In genomic region chr22:27327497-27327896, GRCh38 we compare ENCODE assay signal across 21 cellular contexts.
DNase-seq lines count a peak whose midpoint lies in the region; ATAC-seq, FAIRE-seq and TF ChIP-seq lines count a peak whose summit lies in the region.
"Had no signal": no experiment of that assay in that cellular context is flagged by ENCODE, and none has a peak within 500 bp of the region (broad histone marks: within the 10 kb centered on the region; RNA-seq: fewer than 3 reads in every experiment).

No MANE protein-coding gene starts in this region.

- TF ChIP-seq POLR2A in H1 (IDR thresholded peaks at IDR 0.05; ENCODE audit: control extremely low read depth in 1 of 2, low read depth in 2 of 2, low read length in 2 of 2): no peak

- POLR2A ChIA-PET in WTC11 (lab: Charles Lee) (no interaction called here), H1 (lab: Charles Lee; ENCODE audit: partially characterized antibody) (no interaction called here)

- H3K4me3 ChIP-seq in H1 (ENCODE audit: extremely low read depth in 1 of 4, insufficient read depth in 2 of 4, low read depth in 3 of 4, low read length in 4 of 4) (no peak overlapping the region), neuronal stem cell (ENCODE audit: low read length in 2 of 2) (no peak overlapping the region), hepatocyte (no peak overlapping the region)
- H3K4me3 ChIP-seq: A549 had no signal

- no peaks in the 10 kb centered on the region for H3K79me2 ChIP-seq in H1 (ENCODE audit: control insufficient read depth in 1 of 2, insufficient read depth in 2 of 2, low read length in 2 of 2)
- H3K79me2 ChIP-seq in hepatocyte: no peaks in the 10 kb centered on the region

- ATAC-seq in WTC11 (no peak), GM21737 (IDR thresholded peaks at IDR 0.05; ENCODE audit: unreplicated experiment) (no peak), HG02885 (IDR thresholded peaks at IDR 0.05; ENCODE audit: poor library complexity, unreplicated experiment) (no peak)
- ATAC-seq: A549; CD8-positive, alpha-beta T cell; HCT116; HepG2 had no signal

- no peak overlapping the region for H4K91ac ChIP-seq in H1 (replicated peaks; ENCODE audit: insufficient read length, low read length)
- H4K91ac ChIP-seq in neuronal stem cell (ENCODE audit: low read depth, low read length, poor library complexity): no peak overlapping the region

- no peak overlapping the region for H3K14ac ChIP-seq in H1 (ENCODE audit: insufficient read length)
- H3K14ac ChIP-seq in neuronal stem cell (ENCODE audit: low read length): no peak overlapping the region

- peaks cover 0 to 2% (median 0%) of the 10 kb centered on the region in 4 experiments; a peak in 1 of 7 replicates for H3K27me3 ChIP-seq in H1 (replicated peaks in 1 of 4; ENCODE audit: control insufficient read depth in 3 of 4, extremely low read depth in 1 of 4, insufficient read depth in 3 of 4, low read length in 3 of 4)
- H3K27me3 ChIP-seq in neuronal stem cell (ENCODE audit: control insufficient read depth in 3 of 3, insufficient read depth in 3 of 3, low read depth in 1 of 3, low read length in 3 of 3): no peaks in the 10 kb centered on the region
- peaks cover 15% of the 10 kb centered on the region for H3K27me3 ChIP-seq in hepatocyte
- H3K27me3 ChIP-seq: BE2C had no signal

- H3K9ac ChIP-seq in H1 (replicated peaks in 1 of 4; ENCODE audit: extremely low read depth in 1 of 4, low read depth in 3 of 4, low read length in 3 of 4) (no peak overlapping the region), neuronal stem cell (ENCODE audit: low read depth, low read length, poor library complexity) (no peak overlapping the region)

- H2BK120ac ChIP-seq in H1 (replicated peaks; ENCODE audit: low read depth, low read length): no peak overlapping the region
- H2BK120ac ChIP-seq in neuronal stem cell (ENCODE audit: low read depth, low read length): no peak overlapping the region

- H3K4me1 Mint-ChIP-seq in WTC11: peaks cover 41% of the 10 kb centered on the region

- no peak overlapping the region for H2BK5ac ChIP-seq in H1 (ENCODE audit: low read depth, low read length)
- no peak overlapping the region for H2BK5ac ChIP-seq in neuronal stem cell (ENCODE audit: low read length)

- H4K20me1 ChIP-seq in H1 (replicated peaks in 1 of 2; ENCODE audit: control insufficient read depth in 1 of 2, insufficient read depth in 2 of 2, low read length in 2 of 2) (no peaks in the 10 kb centered on the region), hepatocyte (ENCODE audit: insufficient read depth, poor library complexity, severe bottlenecking) (no peaks in the 10 kb centered on the region)

- no peak for FAIRE-seq in H1 (lab: Jason Lieb, UNC)
- FAIRE-seq: A549, D721Med, GM12892, GM19239, HepG2, HTR-8/SVneo had no signal

- no peak overlapping the region for H3K56ac ChIP-seq in H1 (replicated peaks; ENCODE audit: insufficient read length, low read depth, low read length)

- H2AK5ac ChIP-seq in H1 (ENCODE audit: low read depth, low read length) (no peak overlapping the region), neuronal stem cell (ENCODE audit: low read depth, low read length) (peak overlapping the region; percentile 53)

- H3K18ac ChIP-seq in H1 (ENCODE audit: extremely low read depth, low read length) (no peak overlapping the region), neuronal stem cell (ENCODE audit: low read length) (no peak overlapping the region)

- TF ChIP-seq CTCF in WTC11 (IDR thresholded peaks at IDR 0.05): no peak
- TF ChIP-seq CTCF in H1 (IDR thresholded peaks at IDR 0.05; ENCODE audit: control extremely low read depth in 1 of 3, insufficient read depth in 1 of 3, low read depth in 1 of 3, low read length in 3 of 3): no peak
- TF ChIP-seq CTCF in hepatocyte (IDR thresholded peaks at IDR 0.05; ENCODE audit: poor library complexity): no peak

- H2BK15ac ChIP-seq in H1 (ENCODE audit: low read length) (no peak overlapping the region), neuronal stem cell (ENCODE audit: low read length) (peak overlapping the region; percentile 68)

- peaks cover 6% of the 10 kb centered on the region for H3K9me3 Mint-ChIP-seq in WTC11
- H3K9me3 Mint-ChIP-seq: CD8-positive, alpha-beta T cell had no signal

- H3K4me2 ChIP-seq in H1 (ENCODE audit: insufficient read depth in 1 of 2, low read depth in 2 of 2, low read length in 2 of 2): no peak overlapping the region
- H3K4me2 ChIP-seq in neuronal stem cell (ENCODE audit: insufficient read depth, low read length, poor library complexity, severe bottlenecking): no peak overlapping the region
- H3K4me2 ChIP-seq in hepatocyte: no peak overlapping the region
- H3K4me2 ChIP-seq: A549 had no signal

- no peak overlapping the region for H2AFZ ChIP-seq in H1 (ENCODE audit: low read length)
- no peak overlapping the region for H2AFZ ChIP-seq in neuronal stem cell (ENCODE audit: low read length)
- no peak overlapping the region for H2AFZ ChIP-seq in hepatocyte

- H3K27me3 Mint-ChIP-seq in WTC11 (ENCODE audit: low read depth): peaks cover 2% of the 10 kb centered on the region; the same call in 1 of the 2 replicates

- no peak for TF ChIP-seq RAD21 in H1 (IDR thresholded peaks at IDR 0.05 in 1 of 2, conservative IDR thresholded peaks at IDR 0.05 in 1 of 2; ENCODE audit: low read depth in 2 of 2, low read length in 2 of 2)

- no peak overlapping the region for H3K27ac Mint-ChIP-seq in WTC11
- H3K27ac Mint-ChIP-seq: CD14-positive monocyte; CD8-positive, alpha-beta T cell had no signal

- H3K23ac ChIP-seq in H1 (ENCODE audit: insufficient read length) (no peak overlapping the region), neuronal stem cell (ENCODE audit: low read depth, low read length, poor library complexity) (no peak overlapping the region)

- no peak overlapping the region for H2BK20ac ChIP-seq in H1 (ENCODE audit: low read length)

- no peak overlapping the region for H3K4me3 Mint-ChIP-seq in WTC11
- H3K4me3 Mint-ChIP-seq: CD14-positive monocyte; CD8-positive, alpha-beta T cell had no signal

- 82% methylated on average over 4 of the region's 4 CpGs; no CpG with 5 or more reads in 1 of the 2 experiments for WGBS in H1 (ENCODE audit: extremely low coverage in 1 of 2, insufficient coverage in 1 of 2, insufficient read length in 1 of 2, insufficient replicate concordance in 2 of 2, low coverage in 1 of 2, low lambda C conversion rate in 2 of 2, missing lambda C conversion rate in 1 of 2), 2 experiments
- WGBS in neuronal stem cell (ENCODE audit: extremely low coverage in 2 of 2, insufficient read length in 2 of 2, insufficient replicate concordance in 1 of 2), 2 donors: no CpG with 5 or more reads among the region's 4 CpGs
- 88% methylated on average over 4 of the region's 4 CpGs for WGBS in hepatocyte (ENCODE audit: low lambda C conversion rate, missing lambda C conversion rate)

- DNase-seq in WTC11 (ENCODE audit: low spot score) (no peak), H1 (ENCODE audit: low read depth in 1 of 2, low spot score in 2 of 2) (peak in 1 of 2 experiments; percentile 29), neuronal stem cell (ENCODE audit: low spot score) (no peak), hepatocyte (ENCODE audit: low spot score) (no peak)
- DNase-seq: BE2C; CD8-positive, alpha-beta T cell; COR-L47; DMS153; DMS79 treated with DMSO at 0.1 percent for 48 hours; EL; GDM1 had no signal

- no peak overlapping the region for H3K4ac ChIP-seq in H1 (replicated peaks; ENCODE audit: insufficient read length, low read depth, low read length)
- no peak overlapping the region for H3K4ac ChIP-seq in neuronal stem cell (ENCODE audit: low read length)

- peaks cover 2 to 14% (median 4%) of the 10 kb centered on the region in 4 experiments; a peak in 4 of 7 replicates for H3K4me1 ChIP-seq in H1 (replicated peaks in 1 of 4; ENCODE audit: control insufficient read depth in 3 of 4, insufficient read depth in 4 of 4, low read length in 3 of 4)
- peaks cover 9 to 16% of the 10 kb centered on the region in 2 donors for H3K4me1 ChIP-seq in neuronal stem cell (ENCODE audit: control insufficient read depth in 2 of 2, insufficient read depth in 1 of 2, low read depth in 1 of 2, low read length in 2 of 2)
- H3K4me1 ChIP-seq in hepatocyte (ENCODE audit: insufficient read depth): no peaks in the 10 kb centered on the region
- H3K4me1 ChIP-seq: BE2C had no signal

- H4K5ac ChIP-seq in H1 (ENCODE audit: insufficient read length, low read depth, low read length): no peak overlapping the region

- H3K36me3 ChIP-seq in H1 (ENCODE audit: control insufficient read depth in 2 of 4, insufficient read depth in 4 of 4, low read length in 3 of 4): no peaks in the 10 kb centered on the region
- no peaks in the 10 kb centered on the region for H3K36me3 ChIP-seq in neuronal stem cell (replicated peaks in 1 of 2; ENCODE audit: control insufficient read depth in 2 of 2, insufficient read depth in 2 of 2, low read length in 2 of 2)
- no peaks in the 10 kb centered on the region for H3K36me3 ChIP-seq in hepatocyte (replicated peaks; ENCODE audit: insufficient read depth, low read depth)
- H3K36me3 ChIP-seq: BE2C had no signal

- H3K9me3 ChIP-seq in H1 (ENCODE audit: insufficient read depth in 2 of 2, low read depth in 1 of 2, low read length in 1 of 2) (no peaks in the 10 kb centered on the region), neuronal stem cell (replicated peaks in 1 of 2; ENCODE audit: control insufficient read depth in 2 of 2, insufficient read depth in 1 of 2, low read depth in 1 of 2, low read length in 2 of 2) (peaks cover 0 to under 1% of the 10 kb centered on the region in 2 donors), hepatocyte (ENCODE audit: low read depth) (no peaks in the 10 kb centered on the region)
- H3K9me3 ChIP-seq: A549, BE2C had no signal

- CTCF ChIA-PET in WTC11 (lab: Charles Lee) (no interaction called here), H1 (lab: Charles Lee; ENCODE audit: partially characterized antibody) (interaction anchor here (0.7 to 1.0 kb wide), 2 partner anchors 9 to 551 kb away, joined by 3 read pairs; no protein-coding TSS in a partner anchor)

- H3K36me3 Mint-ChIP-seq in WTC11: no peaks in the 10 kb centered on the region
- H3K36me3 Mint-ChIP-seq: CD14-positive monocyte; CD8-positive, alpha-beta T cell had no signal

- TF ChIP-seq EP300 in H1 (IDR thresholded peaks at IDR 0.05; ENCODE audit: borderline replicate concordance in 1 of 2, low read depth in 2 of 2, low read length in 2 of 2): no peak

- no peaks in the 10 kb centered on the region for H3K9me2 ChIP-seq in hepatocyte (replicated peaks; ENCODE audit: insufficient read depth)

- H3K23me2 ChIP-seq in H1 (ENCODE audit: low read depth, low read length): peaks cover 6% of the 10 kb centered on the region; the same call in 1 of the 2 replicates

- H3K27ac ChIP-seq in H1 (ENCODE audit: low read depth, low read length) (no peak overlapping the region), neuronal stem cell (replicated peaks; ENCODE audit: low read length) (no peak overlapping the region), hepatocyte (no peak overlapping the region)

- H2BK12ac ChIP-seq in H1 (ENCODE audit: low read depth, low read length): no peak overlapping the region
- H2BK12ac ChIP-seq in neuronal stem cell (ENCODE audit: low read length): no peak overlapping the region

- H3K79me1 ChIP-seq in H1 (ENCODE audit: low read depth, low read length) (no peaks in the 10 kb centered on the region), neuronal stem cell (ENCODE audit: low read depth, low read length) (no peaks in the 10 kb centered on the region)

- H4K8ac ChIP-seq in H1 (ENCODE audit: extremely low read depth, insufficient read depth, low read length) (no peak overlapping the region), neuronal stem cell (ENCODE audit: low read depth, low read length) (no peak overlapping the region)

TF ChIP-seq in H1, 55 proteins besides CTCF, POLR2A, EP300 and RAD21 (continues in another document):
- no peak for TF ChIP-seq SP1 (IDR thresholded peaks at IDR 0.05; ENCODE audit: low read depth, low read length)
